Comparison of ENCODE assay signal across 8 cellular contexts in the genomic region with DNA sequence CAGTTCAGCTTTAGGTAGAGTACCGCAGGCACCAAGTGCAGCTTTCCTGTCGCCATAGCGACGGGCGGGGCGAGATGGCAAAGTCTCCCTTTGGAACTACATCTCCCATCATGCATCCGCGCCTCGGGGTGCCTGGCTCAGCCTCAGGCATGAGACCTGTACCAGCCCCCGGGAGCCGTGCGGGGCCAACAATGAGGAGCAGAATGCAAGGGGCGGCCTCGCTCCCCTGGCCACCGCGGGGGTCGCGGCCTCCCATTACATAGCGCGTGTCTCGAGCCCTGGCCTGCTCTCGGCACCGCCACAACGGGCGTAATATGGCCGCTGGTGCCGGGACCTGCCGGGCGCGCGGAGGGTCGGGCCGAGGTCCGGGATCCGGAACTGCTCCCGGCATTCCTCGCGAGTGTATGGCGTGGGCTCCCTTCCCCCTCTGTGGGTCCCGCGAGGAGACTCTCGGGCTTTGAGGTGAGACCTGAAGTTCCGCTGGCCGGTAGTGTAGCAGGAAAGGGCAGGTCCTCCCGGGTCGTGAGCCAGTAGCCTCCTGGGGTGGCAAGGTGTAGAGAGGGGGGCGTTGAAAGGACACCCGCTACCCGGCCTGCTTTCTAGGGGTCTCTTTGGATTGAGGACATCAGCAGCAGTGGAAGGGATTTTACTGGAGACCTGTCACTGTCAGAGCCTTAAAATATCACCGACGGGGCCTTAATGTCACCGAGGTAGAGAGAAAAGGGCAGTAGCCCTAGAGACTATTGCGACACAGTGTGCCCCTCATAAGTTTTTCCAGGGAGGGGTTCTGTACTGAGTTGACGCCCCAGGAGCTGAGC. TPM values are rescaled to one million over a fixed set of nuclear protein-coding genes. Genes with fewer than 3 reads are reported as not detected.
DNase-seq lines count a peak whose midpoint lies in the region; ATAC-seq, FAIRE-seq and TF ChIP-seq lines count a peak whose summit lies in the region.

A gene with protein sequence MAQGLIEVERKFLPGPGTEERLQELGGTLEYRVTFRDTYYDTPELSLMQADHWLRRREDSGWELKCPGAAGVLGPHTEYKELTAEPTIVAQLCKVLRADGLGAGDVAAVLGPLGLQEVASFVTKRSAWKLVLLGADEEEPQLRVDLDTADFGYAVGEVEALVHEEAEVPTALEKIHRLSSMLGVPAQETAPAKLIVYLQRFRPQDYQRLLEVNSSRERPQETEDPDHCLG (plus strand): TSS at position 390 of the 818 bp plus-strand sequence. CDS start 487 bp downstream, outside the sequence.

- peak within 1 kb of the TSS; percentile 85 to 88 for H3K4me3 ChIP-seq in kidney (ENCODE audit: low read length in 2 of 2)

- peak within 1 kb of the TSS; percentile 89 to 98 for H3K9ac ChIP-seq in kidney (ENCODE audit: low read length in 2 of 2)

- H3K36me3 ChIP-seq in kidney (ENCODE audit: control insufficient read depth in 1 of 2, insufficient read depth in 2 of 2, low read length in 2 of 2) = peaks cover 4 to 11% of the 10 kb centered on the region in 2 donors

- H3K4me1 ChIP-seq in kidney (ENCODE audit: control insufficient read depth in 1 of 2, insufficient read depth in 1 of 2, low read depth in 1 of 2, low read length in 2 of 2) = peaks cover 5 to 18% of the 10 kb centered on the region in 2 donors

- FAIRE-seq in kidney (lab: Jason Lieb, UNC) = no peak

- DNase-seq in AG08396 (ENCODE audit: low spot score) (peak; percentile 96), NCI-H345 treated with DMSO at 0.1 percent for 48 hours (lab: John Stamatoyannopoulos, UW; ENCODE audit: unreplicated experiment) (peak; percentile 81), caudate nucleus (lab: John Stamatoyannopoulos, UW) (peak; percentile 62 to 97 (median 91)), kidney (peak; percentile 97)
- DNase-seq in activated CD4-positive, CD25-positive, alpha-beta regulatory T cell (lab: John Stamatoyannopoulos, UW) = peak; percentile 77 to 87 (median 82)
- peak; percentile 82 to 84 for DNase-seq in stimulated activated CD4-positive, alpha-beta T cell treated with anti-CD3 and anti-CD28 coated beads, Interleukin-15, amount 100 ng/mL, for 1 hour (ENCODE audit: low read depth in 1 of 2, low spot score in 1 of 2)

- peak within 1 kb of the TSS; percentile 99 for H3K27ac ChIP-seq in caudate nucleus (ENCODE audit: low read depth, low read length)
- H3K27ac ChIP-seq in kidney (ENCODE audit: low read depth in 2 of 2, low read length in 2 of 2) = peak within 1 kb of the TSS; percentile 97 to 98

- H3K9me3 ChIP-seq in kidney (ENCODE audit: control insufficient read depth in 1 of 2, low read length in 2 of 2) = no peaks in the 10 kb centered on the region

- peak; percentile 83 for ATAC-seq in GM19023 (IDR thresholded peaks at IDR 0.05; ENCODE audit: unreplicated experiment)
- peak; percentile 88 for ATAC-seq in HG03196 (IDR thresholded peaks at IDR 0.05; ENCODE audit: unreplicated experiment)

- no peak for TF ChIP-seq CTCF in kidney (IDR thresholded peaks at IDR 0.05; ENCODE audit: borderline replicate concordance, extremely low read depth, insufficient read depth)

- intact Hi-C loops in kidney (cut with DNase I) = no loop called here

RNA-seq across cellular contexts. Expression of the gene that starts here (rescaled TPM):
- 24.4 TPM for total RNA-seq in kidney
- 38.4 TPM for polyA plus RNA-seq in kidney (ENCODE audit: insufficient read depth, low read depth, low replicate concordance)

Comparison
In these comparisons a context has a peak if more than half of its experiments do, and no peak if none do; other contexts are left out.
1. Peak in every context shown above with its lines: DNase-seq, ATAC-seq, H3K4me3 ChIP-seq and H3K27ac ChIP-seq.